1 cellular context compared by ENCODE assay signal in genomic region chr16:66936889-66937554, GRCh38.
TF ChIP-seq lines count a peak whose summit lies in the region.

No MANE protein-coding gene starts in this region.

TF ChIP-seq in WTC11, 78 proteins besides CTCF, POLR2A, EP300 and RAD21:
- TF ChIP-seq NR2C2 (CRISPR knock-in tag; IDR thresholded peaks at IDR 0.05) (no peak), ZNF423 (CRISPR knock-in tag; IDR thresholded peaks at IDR 0.05) (no peak), ZNF396 (CRISPR knock-in tag; IDR thresholded peaks at IDR 0.05; ENCODE audit: borderline replicate concordance) (no peak), ATF1 (CRISPR knock-in tag; IDR thresholded peaks at IDR 0.05) (no peak), ZNF317 (CRISPR knock-in tag; IDR thresholded peaks at IDR 0.05; ENCODE audit: borderline replicate concordance, low read depth) (no peak), CREM (CRISPR knock-in tag; IDR thresholded peaks at IDR 0.05) (no peak), ZNF425 (CRISPR knock-in tag; conservative IDR thresholded peaks at IDR 0.05) (no peak), PREB (CRISPR knock-in tag; IDR thresholded peaks at IDR 0.05; ENCODE audit: borderline replicate concordance) (no peak)
